ENCODE assay signal across 23 cellular contexts in genomic region chr14:36047912-36048311, GRCh38.
DNase-seq lines count a peak whose midpoint lies in the region; ATAC-seq, FAIRE-seq and TF ChIP-seq lines count a peak whose summit lies in the region.
"Had no signal": no experiment of that assay in that cellular context is flagged by ENCODE, and none has a peak within 500 bp of the region (broad histone marks: within the 10 kb centered on the region; RNA-seq: fewer than 3 reads in every experiment).

No MANE protein-coding gene starts in this region.

- POLR2A ChIA-PET in A549 (lab: Yijun Ruan, JAX) = no interaction called here

- peaks cover 3% of the 10 kb centered on the region; the same call in 1 of the 2 replicates for H3K9me2 ChIP-seq in GM23338 (ENCODE audit: insufficient read depth)

- FAIRE-seq in A549 (lab: Jason Lieb, UNC) = no peak
- FAIRE-seq: A204.1, D721Med, G401.6, GM12891 had no signal

- H3F3A ChIP-seq in GM23338 (replicated peaks; ENCODE audit: low read depth) = no peaks in the 10 kb centered on the region

- ATAC-seq in A549 (no peak), GM23338 (no peak), HG02885 (IDR thresholded peaks at IDR 0.05; ENCODE audit: poor library complexity, unreplicated experiment) (no peak), HG03378 (IDR thresholded peaks at IDR 0.05; ENCODE audit: unreplicated experiment) (no peak)
- ATAC-seq: CD8-positive, alpha-beta T cell had no signal

- H3K4me2 ChIP-seq in A549 (no peak overlapping the region), GM23338 (0 out of 2 replicates have a peak overlapping the region, but pooled peaks have one; percentile 19)
- H3K4me2 ChIP-seq: BLaER1 treated with 17β-estradiol and CSF1 and Interleukin-3, amounts not matched to agents 10 nM and 100 nM had no signal

- H3K9ac ChIP-seq in HUES48 (ENCODE audit: low read depth, low read length) (no peak overlapping the region), iPS-18a (ENCODE audit: low read length) (no peak overlapping the region)
- H3K9ac ChIP-seq: BLaER1 treated with 17β-estradiol and CSF1 and Interleukin-3, amounts not matched to agents 10 nM and 100 nM had no signal

- H3K4me3 Mint-ChIP-seq in GM23338 = no peak overlapping the region
- H3K4me3 Mint-ChIP-seq in progenitor cell of endocrine pancreas (ENCODE audit: low read depth) = no peak overlapping the region
- H3K4me3 Mint-ChIP-seq: B cell; CD4-positive, alpha-beta T cell; CD8-positive, alpha-beta T cell had no signal

- CTCF ChIA-PET in A549 (lab: Yijun Ruan, JAX) = interaction anchor here (0.6 to 1.5 kb wide), 4 partner anchors 12 to 326 kb away, joined by 3 to 5 read pairs (median 3); no protein-coding TSS in a partner anchor

- H3K36me3 Mint-ChIP-seq in GM23338 (ENCODE audit: low read depth) (no peaks in the 10 kb centered on the region), progenitor cell of endocrine pancreas (ENCODE audit: insufficient read depth) (no peaks in the 10 kb centered on the region)
- H3K36me3 Mint-ChIP-seq: CD8-positive, alpha-beta T cell had no signal

- H3K9me3 Mint-ChIP-seq in GM23338 (no peaks in the 10 kb centered on the region; the same call in 2 of the 3 replicates), progenitor cell of endocrine pancreas (ENCODE audit: low read depth) (no peaks in the 10 kb centered on the region)
- H3K9me3 Mint-ChIP-seq: CD4-positive, alpha-beta T cell; CD8-positive, alpha-beta T cell had no signal

- H3K27ac ChIP-seq in A549 (no peak overlapping the region), GM23338 (ENCODE audit: low read depth) (no peak overlapping the region), HUES48 (ENCODE audit: low read depth, low read length) (peak overlapping the region; percentile 42), iPS-18a (ENCODE audit: low read length) (peak overlapping the region; percentile 34)
- H3K27ac ChIP-seq: BLaER1 treated with 17β-estradiol and CSF1 and Interleukin-3, amounts not matched to agents 10 nM and 100 nM; C4-2B had no signal

- no peak for TF ChIP-seq EP300 in A549 (IDR thresholded peaks at IDR 0.05)

- H3K9me3 ChIP-seq in A549 = no peaks in the 10 kb centered on the region
- no peaks in the 10 kb centered on the region for H3K9me3 ChIP-seq in HUES48 (ENCODE audit: control insufficient read depth, insufficient read depth, low read length)
- no peaks in the 10 kb centered on the region for H3K9me3 ChIP-seq in iPS-18a (ENCODE audit: control insufficient read depth, low read depth, low read length)
- H3K9me3 ChIP-seq: BLaER1 treated with 17β-estradiol and CSF1 and Interleukin-3, amounts not matched to agents 10 nM and 100 nM; Caco-2 had no signal

- H3K27ac Mint-ChIP-seq in GM23338 (peak overlapping the region; percentile 76), progenitor cell of endocrine pancreas (no peak overlapping the region)
- H3K27ac Mint-ChIP-seq: B cell; CD4-positive, alpha-beta T cell; CD8-positive, alpha-beta T cell had no signal

- peaks cover 2% of the 10 kb centered on the region for H3K27me3 Mint-ChIP-seq in GM23338 (ENCODE audit: insufficient read depth, low read depth, poor library complexity)
- peaks cover 15% of the 10 kb centered on the region for H3K27me3 Mint-ChIP-seq in progenitor cell of endocrine pancreas

- H3K27me3 ChIP-seq in GM23338 (ENCODE audit: insufficient read depth) (no peaks in the 10 kb centered on the region), HUES48 (ENCODE audit: control insufficient read depth, insufficient read depth, low read length) (no peaks in the 10 kb centered on the region), iPS-18a (ENCODE audit: control insufficient read depth, insufficient read depth, low read length) (no peaks in the 10 kb centered on the region)
- H3K27me3 ChIP-seq: BLaER1 treated with 17β-estradiol and CSF1 and Interleukin-3, amounts not matched to agents 10 nM and 100 nM had no signal

- no peak for TF ChIP-seq RAD21 in A549 (conservative IDR thresholded peaks at IDR 0.05 in 1 of 2, IDR thresholded peaks at IDR 0.05 in 1 of 2)

- no peak for TF ChIP-seq POLR2A in A549 (IDR thresholded peaks at IDR 0.05; ENCODE audit: low read length)

- H3K79me2 ChIP-seq in GM23338 (replicated peaks; ENCODE audit: insufficient read depth) = no peaks in the 10 kb centered on the region

- DNase-seq in A549 (ENCODE audit: low read depth in 1 of 2, low spot score in 1 of 2) = no peak
- no peak for DNase-seq in GM23338 (ENCODE audit: low spot score)
- DNase-seq in glomerular visceral epithelial cell (ENCODE audit: extremely low spot score) = no peak
- no peak for DNase-seq in progenitor cell of endocrine pancreas (ENCODE audit: low spot score, unreplicated experiment)
- DNase-seq: 8988T; AML-193; Caco-2; Calu3; CD4-positive, alpha-beta T cell; CD8-positive, alpha-beta T cell; DMS79 treated with DMSO at 0.1 percent for 48 hours; GF-D8 had no signal

- no peak for TF ChIP-seq CTCF in A549 (IDR thresholded peaks at IDR 0.05)
- TF ChIP-seq CTCF in GM23338 (conservative IDR thresholded peaks at IDR 0.05; ENCODE audit: low read depth in 2 of 2) = no peak
- no peak for TF ChIP-seq CTCF in progenitor cell of endocrine pancreas (IDR thresholded peaks at IDR 0.05; ENCODE audit: unreplicated experiment)

- H4K20me1 ChIP-seq in GM23338 (replicated peaks; ENCODE audit: insufficient read depth) = no peaks in the 10 kb centered on the region
- H4K20me1 ChIP-seq: BLaER1 treated with 17β-estradiol and CSF1 and Interleukin-3, amounts not matched to agents 10 nM and 100 nM had no signal

- WGBS in A549 (ENCODE audit: missing lambda C conversion rate) = 59% methylated on average over 4 of the region's 4 CpGs

- no peak overlapping the region for H2AFZ ChIP-seq in GM23338

- H3K36me3 ChIP-seq in GM23338 (ENCODE audit: insufficient read depth) (no peaks in the 10 kb centered on the region), HUES48 (ENCODE audit: control insufficient read depth, insufficient read depth, low read length) (no peaks in the 10 kb centered on the region), iPS-18a (ENCODE audit: control insufficient read depth, low read depth, low read length) (no peaks in the 10 kb centered on the region)
- H3K36me3 ChIP-seq: BLaER1 treated with 17β-estradiol and CSF1 and Interleukin-3, amounts not matched to agents 10 nM and 100 nM had no signal

- H3K4me3 ChIP-seq in A549 = no peak overlapping the region
- H3K4me3 ChIP-seq in GM23338 = no peak overlapping the region
- no peak overlapping the region for H3K4me3 ChIP-seq in HUES48 (ENCODE audit: low read depth, low read length)
- peak overlapping the region; percentile 15 for H3K4me3 ChIP-seq in iPS-18a (ENCODE audit: low read length)
- H3K4me3 ChIP-seq: BLaER1 treated with 17β-estradiol and CSF1 and Interleukin-3, amounts not matched to agents 10 nM and 100 nM had no signal

- H3K4me1 ChIP-seq in A549 (no peaks in the 10 kb centered on the region), GM23338 (ENCODE audit: insufficient read depth) (peaks cover 15% of the 10 kb centered on the region), HUES48 (ENCODE audit: control insufficient read depth, insufficient read depth, low read length) (peaks cover 22% of the 10 kb centered on the region), iPS-18a (ENCODE audit: control insufficient read depth, low read depth, low read length) (peaks cover 15% of the 10 kb centered on the region)
- H3K4me1 ChIP-seq: BLaER1 treated with 17β-estradiol and CSF1 and Interleukin-3, amounts not matched to agents 10 nM and 100 nM; Caco-2 had no signal

- H3K4me1 Mint-ChIP-seq in GM23338 = peaks cover 24% of the 10 kb centered on the region
- H3K4me1 Mint-ChIP-seq in progenitor cell of endocrine pancreas (ENCODE audit: low read depth) = no peaks in the 10 kb centered on the region
- H3K4me1 Mint-ChIP-seq: B cell had no signal

TF ChIP-seq in A549, 52 proteins besides CTCF, POLR2A, EP300 and RAD21:
- peak; percentile 32 for TF ChIP-seq MAFK (IDR thresholded peaks at IDR 0.05; ENCODE audit: partially characterized antibody)
- no peak for TF ChIP-seq CBX2 (IDR thresholded peaks at IDR 0.05; ENCODE audit: borderline replicate concordance, low read depth)

TF ChIP-seq in GM23338, 12 proteins besides CTCF, POLR2A, EP300 and RAD21 (continues in another document):
- TF ChIP-seq NANOG (IDR thresholded peaks at IDR 0.05; ENCODE audit: borderline replicate concordance) (no peak), STAT1 (IDR thresholded peaks at IDR 0.05; ENCODE audit: unreplicated experiment) (no peak), JUNB (IDR thresholded peaks at IDR 0.05; ENCODE audit: unreplicated experiment) (no peak), ZNF114 (CRISPR knock-in tag; IDR thresholded peaks at IDR 0.05) (no peak), REST (IDR thresholded peaks at IDR 0.05; ENCODE audit: unreplicated experiment) (no peak)

Comparison
In these comparisons a context has a peak if more than half of its experiments do, and no peak if none do; other contexts are left out.
1. H3K27ac ChIP-seq: peak in HUES48 (single experiment) and iPS-18a (single experiment); none in A549 (0 of 2) and GM23338 (single experiment).